ENCODE assay signal across 9 cellular contexts in the genomic region with DNA sequence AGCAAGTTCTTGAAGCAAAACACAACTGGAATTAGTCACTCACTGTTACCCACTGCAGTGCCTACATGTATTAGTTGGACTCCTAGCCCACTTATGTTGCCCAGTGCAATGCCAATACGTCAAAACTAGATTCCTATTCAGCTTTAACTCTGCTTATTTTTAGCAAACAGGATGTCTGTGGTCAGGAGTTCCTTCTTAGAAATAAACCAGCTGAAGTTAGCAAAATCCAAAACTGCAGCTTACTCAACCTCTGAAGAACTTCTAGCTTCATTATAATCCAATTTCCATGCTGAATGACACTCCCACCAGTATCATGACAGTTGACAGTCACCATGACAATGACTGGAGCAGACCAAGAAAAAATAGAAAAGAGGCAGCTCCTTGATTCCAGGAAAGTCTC.
A peak's percentile ranks its signal among the peaks of the same experiment; 100 is the strongest.
DNase-seq lines count a peak whose midpoint lies in the region; ATAC-seq lines count a peak whose summit lies in the region.
"Had no signal": no experiment of that assay in that cellular context is flagged by ENCODE, and none has a peak within 500 bp of the region (broad histone marks: within the 10 kb centered on the region; RNA-seq: fewer than 3 reads in every experiment).

No MANE protein-coding gene starts in this region.

- DNase-seq in KG1 (lab: John Stamatoyannopoulos, UW) (peak; percentile 64), midbrain (lab: John Stamatoyannopoulos, UW) (peak; percentile 17), cerebellar cortex (ENCODE audit: low spot score) (no peak), GM19238 (ENCODE audit: insufficient read length, low spot score) (no peak), NCI-H524 treated with DMSO at 0.1 percent for 48 hours (lab: John Stamatoyannopoulos, UW) (no peak), NCI-H2196 (lab: John Stamatoyannopoulos, UW; ENCODE audit: unreplicated experiment) (no peak)
- DNase-seq: naive B cell had no signal

- ATAC-seq in GM18907 (IDR thresholded peaks at IDR 0.05; ENCODE audit: unreplicated experiment) (peak; percentile 99), HG02588 (IDR thresholded peaks at IDR 0.05; ENCODE audit: unreplicated experiment) (peak; percentile 96)

Comparison
In these comparisons a context has a peak if more than half of its experiments do, and no peak if none do; other contexts are left out.
1. DNase-seq: peak in KG1 (single experiment) and midbrain (single experiment); none in cerebellar cortex (single experiment), GM19238 (single experiment), NCI-H524 treated with DMSO at 0.1 percent for 48 hours (single experiment) and NCI-H2196 (single experiment).